Comparison of ENCODE assay signal across 8 cellular contexts in genomic region chr13:48492123-48493075, GRCh38. TPM values are rescaled to one million over a fixed set of nuclear protein-coding genes. Genes with fewer than 3 reads are reported as not detected.
A peak's percentile ranks its signal among the peaks of the same experiment; 100 is the strongest.
DNase-seq lines count a peak whose midpoint lies in the region; ATAC-seq, FAIRE-seq and TF ChIP-seq lines count a peak whose summit lies in the region.

No MANE protein-coding gene starts in this region.

- DNase-seq in GM12892 (ENCODE audit: insufficient read length) (no peak), NOMO-1 (lab: John Stamatoyannopoulos, UW; ENCODE audit: unreplicated experiment in 2 of 2) (peak; percentile 89 to 95), cardiac muscle cell (ENCODE audit: low read depth in 1 of 2, low spot score in 1 of 2) (peak; percentile 11 to 91), spleen (peak; percentile 94), NCI-H1048 (lab: John Stamatoyannopoulos, UW) (no peak), NCI-H748 (lab: John Stamatoyannopoulos, UW; ENCODE audit: unreplicated experiment) (no peak)
- peak; percentile 45 to 48 for DNase-seq in activated T-helper 1 cell treated with anti-CD3 and anti-CD28 coated beads, Interleukin-2, amount 50 U/mL, for 16 hours (ENCODE audit: low read depth in 1 of 2, low spot score in 1 of 2)

- FAIRE-seq in GM12892 (lab: Jason Lieb, UNC): peak; percentile 99

- H3K4me3 ChIP-seq in cardiac muscle cell (no peak overlapping the region), spleen (peak overlapping the region in 7 of 8 donors; percentile 28 to 63 (median 36))

- H3K27me3 ChIP-seq in cardiac muscle cell (no peaks in the 10 kb centered on the region), spleen (replicated peaks in 1 of 7) (no peaks in the 10 kb centered on the region)

- WGBS in spleen, 5 donors: 3 to 7% (median 5%) methylated on average over 17 of the region's 17 CpGs

- H3K4me1 ChIP-seq in cardiac muscle cell (ENCODE audit: low read depth) (no peaks in the 10 kb centered on the region), spleen (peaks cover 20 to 95% (median 77%) of the 10 kb centered on the region in 6 donors)

- peak; percentile 67 for ATAC-seq in HG02623 (IDR thresholded peaks at IDR 0.05; ENCODE audit: unreplicated experiment)

- peaks cover 3% of the 10 kb centered on the region for H3K36me3 ChIP-seq in cardiac muscle cell
- peaks cover 0 to 34% (median 0%) of the 10 kb centered on the region in 6 donors for H3K36me3 ChIP-seq in spleen

- no peak overlapping the region for H3K27ac ChIP-seq in cardiac muscle cell
- H3K27ac ChIP-seq in spleen: peak overlapping the region; percentile 30 to 89 (median 88)

- TF ChIP-seq CTCF in cardiac muscle cell (IDR thresholded peaks at IDR 0.05; ENCODE audit: low read depth, low read length): no peak
- TF ChIP-seq CTCF in spleen (IDR thresholded peaks at IDR 0.05 in 8 of 11, conservative IDR thresholded peaks at IDR 0.05 in 3 of 11): peak in 1 of 11 experiments; percentile 18

- TF ChIP-seq POLR2A in GM12892 (IDR thresholded peaks at IDR 0.05; ENCODE audit: low read depth, low read length): peak; percentile 57; the same call in 1 of the 2 replicates
- TF ChIP-seq POLR2A in spleen (IDR thresholded peaks at IDR 0.05): no peak

- intact Hi-C loops in spleen (cut with DNase I; ENCODE audit: low total_unique reads): no loop called here

- H3K9me3 ChIP-seq in cardiac muscle cell (ENCODE audit: low read depth) (no peaks in the 10 kb centered on the region), spleen (peaks cover 0 to 7% (median 0%) of the 10 kb centered on the region in 8 donors)

RNA-seq across cellular contexts. Expression of gene RCBTB2, which starts 40.5 kb away (rescaled TPM):
- polyA plus RNA-seq in GM12892 (2012; ENCODE audit: missing spikeins): 11.4 TPM
- total RNA-seq in cardiac muscle cell: 10.0 and 10.3 TPM in 2 replicates
- 13.2 and 15.4 TPM in 2 replicates for polyA plus RNA-seq in cardiac muscle cell
- 10 to 100 TPM; 14.4 to 19.6 (median 15.9) TPM for total RNA-seq in spleen
- 10 to 100 TPM in 2 of 3 donors, 1 to 10 TPM in 1; 6.7 to 14.1 (median 12.5) TPM for polyA plus RNA-seq in spleen

Comparison
In these comparisons a context has a peak if more than half of its experiments do, and no peak if none do; other contexts are left out.
1. DNase-seq: peak in NOMO-1 (2 of 2), activated T-helper 1 cell treated with anti-CD3 and anti-CD28 coated beads, Interleukin-2, amount 50 U/mL, for 16 hours (2 of 2), cardiac muscle cell (2 of 2) and spleen (single experiment); none in GM12892 (single experiment), NCI-H1048 (single experiment) and NCI-H748 (single experiment).